Comparison of ENCODE assay signal across 1 cellular context in genomic region chrX:71532753-71533425, GRCh38.
TF ChIP-seq lines count a peak whose summit lies in the region.

TSS of gene OGT (plus strand) at chrX:71533104. CDS start at chrX:71533300, 196 bp downstream.

TF ChIP-seq in H1, 55 proteins besides CTCF, POLR2A, EP300 and RAD21 (continued from another document):
- TF ChIP-seq ASH2L (IDR thresholded peaks at IDR 0.05; ENCODE audit: low read length): no peak
- TF ChIP-seq NANOG (IDR thresholded peaks at IDR 0.05; ENCODE audit: insufficient read depth, low read depth, low read length, poor library complexity, severe bottlenecking): no peak
- TF ChIP-seq KDM1A (IDR thresholded peaks at IDR 0.05; ENCODE audit: borderline replicate concordance, low read length): no peak
- TF ChIP-seq SIRT6 (IDR thresholded peaks at IDR 0.05; ENCODE audit: low read length): no peak
- no peak for TF ChIP-seq RXRA (IDR thresholded peaks at IDR 0.05; ENCODE audit: insufficient read depth, low read depth, low read length)
- TF ChIP-seq TAF1 (IDR thresholded peaks at IDR 0.05; ENCODE audit: low read depth, low read length): peak; percentile 97
- peak; percentile 68 for TF ChIP-seq TEAD4 (IDR thresholded peaks at IDR 0.05; ENCODE audit: low read depth, low read length)
- no peak for TF ChIP-seq TCF12 (IDR thresholded peaks at IDR 0.05; ENCODE audit: low read depth, low read length)
- TF ChIP-seq ATF2 (IDR thresholded peaks at IDR 0.05; ENCODE audit: low read length): peak; percentile 69; the same call in 1 of the 2 replicates
- no peak for TF ChIP-seq CHD7 (IDR thresholded peaks at IDR 0.05; ENCODE audit: insufficient replicate concordance, low read length)
- no peak for TF ChIP-seq SIX5 (IDR thresholded peaks at IDR 0.05; ENCODE audit: low read depth, low read length)
- peak; percentile 91 to 98 for TF ChIP-seq SIN3A (conservative IDR thresholded peaks at IDR 0.05 in 1 of 2, IDR thresholded peaks at IDR 0.05 in 1 of 2; ENCODE audit: low read depth in 1 of 2, low read length in 2 of 2)
- TF ChIP-seq CHD1 (IDR thresholded peaks at IDR 0.05; ENCODE audit: low read depth, low read length): no peak
- 0 out of 2 replicates have a peak, but pooled peaks have one; percentile 29 for TF ChIP-seq GTF2F1 (IDR thresholded peaks at IDR 0.05; ENCODE audit: borderline replicate concordance, low read depth, low read length)
- no peak for TF ChIP-seq EZH2 (IDR thresholded peaks at IDR 0.05; ENCODE audit: low read depth, low read length, severe bottlenecking)
- TF ChIP-seq POLR2AphosphoS5 (IDR thresholded peaks at IDR 0.05; ENCODE audit: low read depth, low read length): peak; percentile 85
- no peak for TF ChIP-seq SUZ12 (IDR thresholded peaks at IDR 0.05; ENCODE audit: low read length)
- no peak for TF ChIP-seq JUN (IDR thresholded peaks at IDR 0.05; ENCODE audit: low read depth, low read length)
- TF ChIP-seq CREB1 (IDR thresholded peaks at IDR 0.05): peak; percentile 77
- no peak for TF ChIP-seq KDM4A (IDR thresholded peaks at IDR 0.05; ENCODE audit: low read depth, low read length, severe bottlenecking)
- peak; percentile 46; the same call in 1 of the 2 replicates for TF ChIP-seq JUND (IDR thresholded peaks at IDR 0.05; ENCODE audit: low read length)
- TF ChIP-seq YY1 (IDR thresholded peaks at IDR 0.05; ENCODE audit: low read depth, low read length): peak; percentile 94
- no peak for TF ChIP-seq RFX5 (IDR thresholded peaks at IDR 0.05; ENCODE audit: borderline replicate concordance, low read depth, low read length)
- TF ChIP-seq KDM5A (IDR thresholded peaks at IDR 0.05; ENCODE audit: low read length): no peak
- TF ChIP-seq CEBPB (IDR thresholded peaks at IDR 0.05; ENCODE audit: low read depth, low read length): peak; percentile 70
- peak; percentile 69; the same call in 1 of the 2 replicates for TF ChIP-seq SP1 (IDR thresholded peaks at IDR 0.05; ENCODE audit: low read depth, low read length)
